8 cellular contexts compared by ENCODE assay signal in genomic region chr11:125624756-125625213, GRCh38.
DNase-seq lines count a peak whose midpoint lies in the region; ATAC-seq and TF ChIP-seq lines count a peak whose summit lies in the region.

Gene CHEK1, plus strand, starts transcription at chr11:125625163. Its CDS starts 1,606 bp downstream, at chr11:125626769.

- no peak for ATAC-seq in HG03095 (IDR thresholded peaks at IDR 0.05; ENCODE audit: unreplicated experiment)
- ATAC-seq in HG02623 (IDR thresholded peaks at IDR 0.05; ENCODE audit: unreplicated experiment), result no peak

- TF ChIP-seq CTCF in RWPE1 (conservative IDR thresholded peaks at IDR 0.05; ENCODE audit: low read depth), result no peak
- no peak for TF ChIP-seq CTCF in parathyroid adenoma (IDR thresholded peaks at IDR 0.05)

- no peaks in the 10 kb centered on the region for H3K27me3 ChIP-seq in parathyroid adenoma (ENCODE audit: control insufficient read depth, insufficient read depth, low read length)

- H3K4me1 ChIP-seq in ES-I3 (ENCODE audit: insufficient read depth, low read length) (peaks cover 7% of the 10 kb centered on the region), parathyroid adenoma (peaks cover 4% of the 10 kb centered on the region)

- peak within 1 kb of the TSS; percentile 96 for H3K27ac ChIP-seq in RWPE1
- peak within 1 kb of the TSS; percentile 92 for H3K27ac ChIP-seq in epithelial cell of prostate
- H3K27ac ChIP-seq in parathyroid adenoma, result peak within 1 kb of the TSS; percentile 87

- H3K4me3 ChIP-seq in parathyroid adenoma (ENCODE audit: low read depth, low read length), result peak within 1 kb of the TSS; percentile 72

- H3K9me3 ChIP-seq in ES-I3 (ENCODE audit: control insufficient read depth, insufficient read depth, low read length), result no peaks in the 10 kb centered on the region
- H3K9me3 ChIP-seq in parathyroid adenoma (ENCODE audit: control insufficient read depth, low read length), result no peaks in the 10 kb centered on the region

- no peaks in the 10 kb centered on the region for H3K79me2 ChIP-seq in parathyroid adenoma

- no peak for DNase-seq in RWPE1 (ENCODE audit: low spot score)
- no peak for DNase-seq in epithelial cell of prostate (ENCODE audit: low read depth, low spot score)
- DNase-seq in NCI-H146 (lab: John Stamatoyannopoulos, UW), result no peak
- no peak for DNase-seq in SW480 (ENCODE audit: low spot score)

- CTCF ChIA-PET in RWPE1 (lab: Yijun Ruan, JAX), result interaction anchor here (0.7 kb wide), 1 partner anchor 31 kb away, joined by 3 read pairs; no protein-coding TSS in a partner anchor

- H3K36me3 ChIP-seq in ES-I3 (ENCODE audit: insufficient read depth, low read length), result peaks cover 9% of the 10 kb centered on the region
- H3K36me3 ChIP-seq in parathyroid adenoma (ENCODE audit: control insufficient read depth, insufficient read depth, low read length), result no peaks in the 10 kb centered on the region

- POLR2A ChIA-PET in RWPE1 (lab: Yijun Ruan, JAX; ENCODE audit: low non-redundant PET), result interaction anchor here (0.6 kb wide), 1 partner anchor 167 kb away, joined by 3 read pairs; no protein-coding TSS in a partner anchor

- H3K9ac ChIP-seq in ES-I3 (ENCODE audit: low read depth, low read length) (peak within 1 kb of the TSS; percentile 91), parathyroid adenoma (peak within 1 kb of the TSS; percentile 8)

- peak within 1 kb of the TSS; percentile 85 for H2AFZ ChIP-seq in parathyroid adenoma

- H3K4me2 ChIP-seq in parathyroid adenoma (ENCODE audit: low read length), result peak within 1 kb of the TSS; percentile 69
